ENCODE assay signal across 10 cellular contexts in the genomic region with DNA sequence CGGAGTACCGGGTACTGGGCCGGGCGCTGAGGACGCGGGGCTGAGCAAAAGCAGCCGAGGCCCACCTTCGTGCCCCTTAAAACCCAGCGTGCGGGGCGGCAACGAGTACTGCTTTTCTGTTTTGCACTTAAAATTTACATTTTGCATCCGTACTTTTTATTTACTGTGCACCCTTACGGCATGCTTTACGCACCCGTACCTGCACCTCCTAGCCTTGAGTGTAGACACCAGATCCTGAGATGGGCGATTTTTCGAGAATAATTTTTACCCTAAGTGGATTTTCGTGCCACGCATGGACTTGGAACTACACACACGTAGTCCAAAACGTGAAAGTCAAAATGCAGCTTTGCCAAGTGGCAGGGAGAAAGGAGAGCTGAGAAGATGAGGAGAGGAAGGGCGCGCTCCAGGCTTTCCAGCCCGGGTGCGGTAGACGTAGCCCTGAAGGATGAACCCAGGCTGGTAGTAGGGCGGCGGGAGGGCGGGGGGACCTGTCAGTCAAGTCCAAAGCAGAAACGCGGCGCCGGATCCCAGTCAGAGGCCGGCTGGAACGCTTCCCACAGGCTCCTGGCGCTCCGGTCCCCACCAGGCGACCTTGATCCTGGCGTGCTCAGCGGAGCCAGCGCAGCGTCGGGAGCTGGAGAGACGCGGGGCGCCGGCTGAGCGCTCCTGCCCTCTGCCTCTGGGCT. TPM values are rescaled to one million over a fixed set of nuclear protein-coding genes. Genes with fewer than 3 reads are reported as not detected.
DNase-seq lines count a peak whose midpoint lies in the region; ATAC-seq and TF ChIP-seq lines count a peak whose summit lies in the region.
"Had no signal": no experiment of that assay in that cellular context is flagged by ENCODE, and none has a peak within 500 bp of the region (broad histone marks: within the 10 kb centered on the region; RNA-seq: fewer than 3 reads in every experiment).

No MANE protein-coding gene starts in this region.

- peak overlapping the region; percentile 54 for H3K4me3 Mint-ChIP-seq in activated CD4-positive, alpha-beta T cell treated with anti-CD3 and anti-CD28 coated beads, Interleukin-2, amount 10 ng/mL, durations not matched to agents 7 days and 5 days
- peak overlapping the region; percentile 52 for H3K4me3 Mint-ChIP-seq in activated CD8-positive, alpha-beta T cell treated with anti-CD3 and anti-CD28 coated beads, Interleukin-2, amount 10 ng/mL, durations not matched to agents 7 days and 5 days

- POLR2A ChIA-PET in activated CD4-positive, alpha-beta T cell treated with anti-CD3 and anti-CD28 coated beads, Interleukin-2, amount 10 ng/mL, durations not matched to agents 7 days and 5 days (lab: Charles Lee): no interaction called here
- POLR2A ChIA-PET in activated CD8-positive, alpha-beta T cell treated with anti-CD3 and anti-CD28 coated beads, Interleukin-2, amount 10 ng/mL, durations not matched to agents 7 days and 5 days (lab: Charles Lee): no interaction called here

- H3K27ac ChIP-seq in thoracic aorta (no peak overlapping the region), Peyer's patch (no peak overlapping the region)
- H3K27ac ChIP-seq: C4-2B had no signal

- CTCF ChIA-PET in activated CD4-positive, alpha-beta T cell treated with anti-CD3 and anti-CD28 coated beads, Interleukin-2, amount 10 ng/mL, durations not matched to agents 7 days and 5 days (lab: Charles Lee): no interaction called here
- CTCF ChIA-PET in activated CD8-positive, alpha-beta T cell treated with anti-CD3 and anti-CD28 coated beads, Interleukin-2, amount 10 ng/mL, durations not matched to agents 7 days and 5 days (lab: Charles Lee): no interaction called here

- H3K4me1 Mint-ChIP-seq in activated CD4-positive, alpha-beta T cell treated with anti-CD3 and anti-CD28 coated beads, Interleukin-2, amount 10 ng/mL, durations not matched to agents 7 days and 5 days: peaks cover 9% of the 10 kb centered on the region
- peaks cover 5% of the 10 kb centered on the region for H3K4me1 Mint-ChIP-seq in activated CD8-positive, alpha-beta T cell treated with anti-CD3 and anti-CD28 coated beads, Interleukin-2, amount 10 ng/mL, durations not matched to agents 7 days and 5 days (ENCODE audit: low read depth)

- no peaks in the 10 kb centered on the region for H3K9me3 ChIP-seq in thoracic aorta
- no peaks in the 10 kb centered on the region for H3K9me3 ChIP-seq in Peyer's patch

- H3K36me3 Mint-ChIP-seq in activated CD4-positive, alpha-beta T cell treated with anti-CD3 and anti-CD28 coated beads, Interleukin-2, amount 10 ng/mL, durations not matched to agents 7 days and 5 days (ENCODE audit: low read depth): peaks cover 3% of the 10 kb centered on the region
- H3K36me3 Mint-ChIP-seq in activated CD8-positive, alpha-beta T cell treated with anti-CD3 and anti-CD28 coated beads, Interleukin-2, amount 10 ng/mL, durations not matched to agents 7 days and 5 days (ENCODE audit: low read depth): peaks cover 4% of the 10 kb centered on the region

- H3K27me3 ChIP-seq in thoracic aorta (replicated peaks; ENCODE audit: insufficient read depth) (peaks cover 28% of the 10 kb centered on the region), Peyer's patch (peaks cover 0 to 53% of the 10 kb centered on the region in 2 donors)

- H3K4me1 ChIP-seq in thoracic aorta (ENCODE audit: control insufficient read depth in 1 of 2, low read depth in 2 of 2) (peaks cover 3 to 24% of the 10 kb centered on the region in 2 donors), Peyer's patch (peaks cover 0 to 41% (median 5%) of the 10 kb centered on the region in 4 donors)

- H3K27ac Mint-ChIP-seq in activated CD4-positive, alpha-beta T cell treated with anti-CD3 and anti-CD28 coated beads, Interleukin-2, amount 10 ng/mL, durations not matched to agents 7 days and 5 days: peak overlapping the region; percentile 55
- peak overlapping the region; percentile 3 for H3K27ac Mint-ChIP-seq in activated CD8-positive, alpha-beta T cell treated with anti-CD3 and anti-CD28 coated beads, Interleukin-2, amount 10 ng/mL, durations not matched to agents 7 days and 5 days

- peak overlapping the region; percentile 43 for H3K4me3 ChIP-seq in thoracic aorta
- H3K4me3 ChIP-seq in Peyer's patch: peak overlapping the region in 2 of 4 donors; percentile 60 to 61

- no peak for DNase-seq in activated CD4-positive, alpha-beta T cell treated with anti-CD3 and anti-CD28 coated beads, Interleukin-2, amount 10 ng/mL, durations not matched to agents 7 days and 5 days
- DNase-seq in activated CD4-positive, alpha-beta T cell treated with anti-CD3 and anti-CD28 coated beads, Interleukin-2, amount 50 U/mL, for 1 hour: no peak
- no peak for DNase-seq in activated CD8-positive, alpha-beta T cell treated with anti-CD3 and anti-CD28 coated beads, Interleukin-2, amount 10 ng/mL, durations not matched to agents 7 days and 5 days
- DNase-seq in left kidney (ENCODE audit: low read depth, low spot score) (peak; percentile 49), thoracic aorta (ENCODE audit: low spot score) (no peak), Peyer's patch (no peak)

- H3K36me3 ChIP-seq in thoracic aorta (no peaks in the 10 kb centered on the region), Peyer's patch (no peaks in the 10 kb centered on the region)

- peaks cover 70% of the 10 kb centered on the region for H3K27me3 Mint-ChIP-seq in activated CD4-positive, alpha-beta T cell treated with anti-CD3 and anti-CD28 coated beads, Interleukin-2, amount 10 ng/mL, durations not matched to agents 7 days and 5 days
- peaks cover 61% of the 10 kb centered on the region for H3K27me3 Mint-ChIP-seq in activated CD8-positive, alpha-beta T cell treated with anti-CD3 and anti-CD28 coated beads, Interleukin-2, amount 10 ng/mL, durations not matched to agents 7 days and 5 days (ENCODE audit: low read depth)

- TF ChIP-seq POLR2A in Peyer's patch (IDR thresholded peaks at IDR 0.05): no peak

- TF ChIP-seq CTCF in thoracic aorta (IDR thresholded peaks at IDR 0.05): no peak
- TF ChIP-seq CTCF in Peyer's patch (IDR thresholded peaks at IDR 0.05): no peak

- no peak for ATAC-seq in activated CD8-positive, alpha-beta T cell treated with anti-CD3 and anti-CD28 coated beads, Interleukin-2, amount 10 ng/mL, durations not matched to agents 7 days and 5 days
- ATAC-seq in thoracic aorta (ENCODE audit: insufficient number of reproducible peaks, low FRiP score, low read depth) (no peak), GM18517 (IDR thresholded peaks at IDR 0.05; ENCODE audit: unreplicated experiment) (no peak), GM21423 (IDR thresholded peaks at IDR 0.05; ENCODE audit: unreplicated experiment) (no peak)

- no peaks in the 10 kb centered on the region for H3K9me3 Mint-ChIP-seq in activated CD4-positive, alpha-beta T cell treated with anti-CD3 and anti-CD28 coated beads, Interleukin-2, amount 10 ng/mL, durations not matched to agents 7 days and 5 days
- H3K9me3 Mint-ChIP-seq in activated CD8-positive, alpha-beta T cell treated with anti-CD3 and anti-CD28 coated beads, Interleukin-2, amount 10 ng/mL, durations not matched to agents 7 days and 5 days (ENCODE audit: insufficient read depth): no peaks in the 10 kb centered on the region

RNA-seq across cellular contexts. Expression of gene CBLN1, which starts 1.2 kb away (rescaled TPM):
- total RNA-seq in activated CD4-positive, alpha-beta T cell treated with anti-CD3 and anti-CD28 coated beads, Interleukin-2, amount 10 ng/mL, durations not matched to agents 7 days and 5 days: not detected
- total RNA-seq in activated CD8-positive, alpha-beta T cell treated with anti-CD3 and anti-CD28 coated beads, Interleukin-2, amount 10 ng/mL, durations not matched to agents 7 days and 5 days: not detected
- 1 to 10 TPM in 1 of 2 donors, not detected in 1; 8.8 TPM for total RNA-seq in thoracic aorta
- 1 to 10 TPM in 1 of 4 donors, not detected in 3; 2.1 TPM for total RNA-seq in Peyer's patch
- total RNA-seq: pulmonary artery endothelial cell had no signal
